Comparison of ENCODE assay signal across 9 cellular contexts in genomic region chr10:77801474-77802238, GRCh38.
DNase-seq lines count a peak whose midpoint lies in the region; ATAC-seq and TF ChIP-seq lines count a peak whose summit lies in the region.
"Had no signal": no experiment of that assay in that cellular context is flagged by ENCODE, and none has a peak within 500 bp of the region (broad histone marks: within the 10 kb centered on the region; RNA-seq: fewer than 3 reads in every experiment).

No MANE protein-coding gene starts in this region.

- H3K4me3 ChIP-seq in A673 (ENCODE audit: low read depth, low read length, poor library complexity, severe bottlenecking): no peak overlapping the region

- TF ChIP-seq CTCF in A673 (conservative IDR thresholded peaks at IDR 0.05; ENCODE audit: low read depth, low read length): no peak

- BruUV-seq in A673 (replicated peaks; lab: Mats Ljungman, UMichigan): no TSS peak

- no peaks in the 10 kb centered on the region for H3K27me3 ChIP-seq in A673 (replicated peaks; ENCODE audit: insufficient read depth, low read depth, low read length, poor library complexity)

- H3K27ac ChIP-seq in A673 (ENCODE audit: low read depth, low read length, poor library complexity, severe bottlenecking) (no peak overlapping the region), epithelial cell of prostate (peak overlapping the region; percentile 46)
- H3K27ac ChIP-seq: VCaP had no signal

- ATAC-seq in GM21526 (IDR thresholded peaks at IDR 0.05; ENCODE audit: low FRiP score, unreplicated experiment): peak; percentile 58
- no peak for ATAC-seq in GM18907 (IDR thresholded peaks at IDR 0.05; ENCODE audit: unreplicated experiment)

- H3K36me3 ChIP-seq in A673 (ENCODE audit: insufficient read depth, low read length, poor library complexity, severe bottlenecking): peaks cover 8% of the 10 kb centered on the region

- DNase-seq in A673 (ENCODE audit: low spot score): peak; percentile 17
- peak; percentile 36 for DNase-seq in T-helper 9 cell
- peak; percentile 63 for DNase-seq in epithelial cell of prostate (ENCODE audit: low read depth, low spot score)
- no peak for DNase-seq in foreskin melanocyte
- no peak for DNase-seq in NCI-H510A (lab: John Stamatoyannopoulos, UW)
- no peak for DNase-seq in NCI-H2107 (lab: John Stamatoyannopoulos, UW)

- intact Hi-C loops in A673 (cut with micrococcal nuclease; ENCODE audit: unreplicated experiment): no loop called here

- H3K4me1 ChIP-seq in A673 (ENCODE audit: insufficient read depth, low read length, poor library complexity, severe bottlenecking): no peaks in the 10 kb centered on the region

- H3K9me3 ChIP-seq in A673 (ENCODE audit: low read depth, low read length, poor library complexity, severe bottlenecking): no peaks in the 10 kb centered on the region

- CTCF ChIA-PET in A673 (lab: Charles Lee): no interaction called here

- POLR2A ChIA-PET in A673 (lab: Charles Lee; ENCODE audit: low non-redundant PET): no interaction called here

Comparison
In these comparisons a context has a peak if more than half of its experiments do, and no peak if none do; other contexts are left out.
1. DNase-seq: peak in A673 (single experiment), T-helper 9 cell (single experiment) and epithelial cell of prostate (single experiment); none in foreskin melanocyte (single experiment), NCI-H510A (single experiment) and NCI-H2107 (single experiment).